ENCODE assay signal across 32 cellular contexts in genomic region chr12:1007276-1007675, GRCh38.
"Had no signal": no experiment of that assay in that cellular context is flagged by ENCODE, and none has a peak within 500 bp of the region (broad histone marks: within the 10 kb centered on the region; RNA-seq: fewer than 3 reads in every experiment).

No MANE protein-coding gene starts in this region.

- H3K27me3 Mint-ChIP-seq: activated B cell treated with CpG ODN at 0.5 μM for 24 hours; activated CD4-positive, alpha-beta memory T cell treated with anti-CD3 and anti-CD28 coated beads for 36 hours; activated CD4-positive, alpha-beta T cell treated with anti-CD3 and anti-CD28 coated beads, Interleukin-2, amount 10 ng/mL, durations not matched to agents 24 days and 14 days; activated CD8-positive, alpha-beta T cell treated with anti-CD3 and anti-CD28 coated beads for 36 hours; activated naive CD4-positive, alpha-beta T cell treated with anti-CD3 and anti-CD28 coated beads, Interleukin-2, amount 10 ng/mL, durations not matched to agents 7 days and 5 days; activated naive CD4-positive, alpha-beta T cell treated with anti-CD3 and anti-CD28 coated beads, Interleukin-2, amount 50 U/mL, for 24 hours; activated naive CD8-positive, alpha-beta T cell; activated naive CD8-positive, alpha-beta T cell treated with anti-CD3 and anti-CD28 coated beads, Interleukin-2, amount 10 ng/mL, durations not matched to agents 7 days and 5 days; activated naive CD8-positive, alpha-beta T cell treated with anti-CD3 and anti-CD28 coated beads, Interleukin-2, amount 50 U/mL, for 24 hours; brain had no signal

- H3K36me3 ChIP-seq: ascending aorta had no signal

- H3K27me3 ChIP-seq: ascending aorta had no signal

- H3K27ac ChIP-seq: ascending aorta, coronary artery, VCaP had no signal

- H3K27ac Mint-ChIP-seq: activated B cell treated with CpG ODN at 0.5 μM for 24 hours; activated CD4-positive, alpha-beta memory T cell treated with anti-CD3 and anti-CD28 coated beads for 36 hours; activated CD4-positive, alpha-beta T cell treated with anti-CD3 and anti-CD28 coated beads, Interleukin-2, amount 10 ng/mL, durations not matched to agents 24 days and 14 days; activated CD8-positive, alpha-beta T cell treated with anti-CD3 and anti-CD28 coated beads for 36 hours; activated naive CD4-positive, alpha-beta T cell treated with anti-CD3 and anti-CD28 coated beads, Interleukin-2, amount 10 ng/mL, durations not matched to agents 7 days and 5 days; activated naive CD4-positive, alpha-beta T cell treated with anti-CD3 and anti-CD28 coated beads, Interleukin-2, amount 50 U/mL, for 24 hours; activated naive CD8-positive, alpha-beta T cell; activated naive CD8-positive, alpha-beta T cell treated with anti-CD3 and anti-CD28 coated beads, Interleukin-2, amount 10 ng/mL, durations not matched to agents 7 days and 5 days; activated naive CD8-positive, alpha-beta T cell treated with anti-CD3 and anti-CD28 coated beads, Interleukin-2, amount 50 U/mL, for 24 hours; activated T-helper 2 cell treated with anti-CD3 and anti-CD28 coated beads, Interferon-gamma antibody, Interleukin-2, Interleukin-4, amounts not matched to agents 10 μg/mL and 5 μg/mL and 100 μg/mL, durations not matched to agents 14 hours and 24 hours and 36 hours; brain; T-helper 1 cell treated with Interleukin-12 subunit alpha and Interleukin-12 subunit beta and Interleukin-4 antibody, amounts not matched to agents 30 μg/mL and 1 μg/mL, for 36 hours; T-helper 2 cell treated with Interferon-gamma antibody and Interleukin-4, amounts not matched to agents 5 μg/mL and 100 μg/mL, for 36 hours had no signal

- H3K4me3 Mint-ChIP-seq: activated B cell treated with CpG ODN at 0.5 μM for 24 hours; activated CD4-positive, alpha-beta memory T cell treated with anti-CD3 and anti-CD28 coated beads for 36 hours; activated CD4-positive, alpha-beta T cell treated with anti-CD3 and anti-CD28 coated beads, Interleukin-2, amount 10 ng/mL, durations not matched to agents 24 days and 14 days; activated CD8-positive, alpha-beta T cell treated with anti-CD3 and anti-CD28 coated beads for 36 hours; activated naive CD4-positive, alpha-beta T cell treated with anti-CD3 and anti-CD28 coated beads, Interleukin-2, amount 10 ng/mL, durations not matched to agents 7 days and 5 days; activated naive CD4-positive, alpha-beta T cell treated with anti-CD3 and anti-CD28 coated beads, Interleukin-2, amount 50 U/mL, for 24 hours; activated naive CD8-positive, alpha-beta T cell; activated naive CD8-positive, alpha-beta T cell treated with anti-CD3 and anti-CD28 coated beads, Interleukin-2, amount 10 ng/mL, durations not matched to agents 7 days and 5 days; activated naive CD8-positive, alpha-beta T cell treated with anti-CD3 and anti-CD28 coated beads, Interleukin-2, amount 50 U/mL, for 24 hours; brain; T-helper 1 cell treated with Interleukin-12 subunit alpha and Interleukin-12 subunit beta and Interleukin-4 antibody, amounts not matched to agents 30 μg/mL and 1 μg/mL, for 36 hours; T-helper 2 cell treated with Interferon-gamma antibody and Interleukin-4, amounts not matched to agents 5 μg/mL and 100 μg/mL, for 36 hours had no signal

- H3K9me3 ChIP-seq: ascending aorta had no signal

- H3K4me3 ChIP-seq: ascending aorta, coronary artery had no signal

- DNase-seq: activated B cell treated with CpG ODN at 0.5 μM for 24 hours; activated CD4-positive, alpha-beta memory T cell treated with anti-CD3 and anti-CD28 coated beads for 36 hours; activated CD4-positive, alpha-beta T cell treated with anti-CD3 and anti-CD28 coated beads for 4 hours; activated CD4-positive, alpha-beta T cell treated with anti-CD3 and anti-CD28 coated beads, Interleukin-2, amount 10 ng/mL, durations not matched to agents 24 days and 14 days; activated CD4-positive, alpha-beta T cell treated with anti-CD3 and anti-CD28 coated beads, Interleukin-2, amount 50 U/mL, for 1 hour; activated CD4-positive, alpha-beta T cell treated with anti-CD3 and anti-CD28 coated beads, Interleukin-2, amount 50 U/mL, for 4 hours; activated CD4-positive, CD25-positive, alpha-beta regulatory T cell treated with anti-CD3 and anti-CD28 coated beads, Interleukin-2, amount 50 U/mL, for 72 hours; activated CD8-positive, alpha-beta memory T cell treated with anti-CD3 and anti-CD28 coated beads, Interleukin-2, amount 50 U/mL, for 4 hours; activated CD8-positive, alpha-beta T cell treated with anti-CD3 and anti-CD28 coated beads for 36 hours; activated effector memory CD4-positive, alpha-beta T cell treated with Interleukin-2 at 50 U/mL for 16 hours; activated gamma-delta T cell; activated naive CD4-positive, alpha-beta T cell treated with anti-CD3 and anti-CD28 coated beads, Interleukin-2, amount 10 ng/mL, durations not matched to agents 7 days and 5 days; activated naive CD4-positive, alpha-beta T cell treated with Interleukin-2 at 50 U/mL for 16 hours; activated naive CD8-positive, alpha-beta T cell treated with anti-CD3 and anti-CD28 coated beads, Interleukin-2, amount 10 ng/mL, durations not matched to agents 7 days and 5 days; activated naive CD8-positive, alpha-beta T cell treated with anti-CD3 and anti-CD28 coated beads, Interleukin-2, amount 50 U/mL, for 24 hours; activated T-cell treated with anti-CD3 and anti-CD28 coated beads for 4 hours; activated T-cell treated with anti-CD3 and anti-CD28 coated beads, Interleukin-2, amount 50 U/mL, for 1 hour; activated T-cell treated with anti-CD3 and anti-CD28 coated beads, Interleukin-2, amount 50 U/mL, for 48 hours; amygdala; anterior cingulate cortex; central memory CD4-positive, alpha-beta T cell; T-helper 2 cell; T-helper 9 cell had no signal

- H3K9me3 Mint-ChIP-seq: activated B cell treated with CpG ODN at 0.5 μM for 24 hours; activated CD4-positive, alpha-beta memory T cell treated with anti-CD3 and anti-CD28 coated beads for 36 hours; activated CD4-positive, alpha-beta T cell treated with anti-CD3 and anti-CD28 coated beads, Interleukin-2, amount 10 ng/mL, durations not matched to agents 24 days and 14 days; activated CD8-positive, alpha-beta T cell treated with anti-CD3 and anti-CD28 coated beads for 36 hours; activated naive CD4-positive, alpha-beta T cell treated with anti-CD3 and anti-CD28 coated beads, Interleukin-2, amount 10 ng/mL, durations not matched to agents 7 days and 5 days; activated naive CD4-positive, alpha-beta T cell treated with anti-CD3 and anti-CD28 coated beads, Interleukin-2, amount 50 U/mL, for 24 hours; activated naive CD8-positive, alpha-beta T cell treated with anti-CD3 and anti-CD28 coated beads, Interleukin-2, amount 10 ng/mL, durations not matched to agents 7 days and 5 days; activated naive CD8-positive, alpha-beta T cell treated with anti-CD3 and anti-CD28 coated beads, Interleukin-2, amount 50 U/mL, for 24 hours; activated T-helper 2 cell treated with anti-CD3 and anti-CD28 coated beads, Interferon-gamma antibody, Interleukin-2, Interleukin-4, amounts not matched to agents 10 μg/mL and 5 μg/mL and 100 μg/mL, durations not matched to agents 14 hours and 24 hours and 36 hours; brain; T-helper 1 cell treated with Interleukin-12 subunit alpha and Interleukin-12 subunit beta and Interleukin-4 antibody, amounts not matched to agents 30 μg/mL and 1 μg/mL, for 36 hours; T-helper 2 cell treated with Interferon-gamma antibody and Interleukin-4, amounts not matched to agents 5 μg/mL and 100 μg/mL, for 36 hours had no signal

- H3K36me3 Mint-ChIP-seq: activated naive CD4-positive, alpha-beta T cell treated with anti-CD3 and anti-CD28 coated beads, Interleukin-2, amount 50 U/mL, for 24 hours; activated naive CD8-positive, alpha-beta T cell treated with anti-CD3 and anti-CD28 coated beads, Interleukin-2, amount 10 ng/mL, durations not matched to agents 7 days and 5 days had no signal

- H3K4me1 Mint-ChIP-seq: activated B cell treated with CpG ODN at 0.5 μM for 24 hours; activated CD4-positive, alpha-beta T cell treated with anti-CD3 and anti-CD28 coated beads, Interleukin-2, amount 10 ng/mL, durations not matched to agents 24 days and 14 days; activated naive CD4-positive, alpha-beta T cell treated with anti-CD3 and anti-CD28 coated beads, Interleukin-2, amount 10 ng/mL, durations not matched to agents 7 days and 5 days; activated naive CD8-positive, alpha-beta T cell treated with anti-CD3 and anti-CD28 coated beads, Interleukin-2, amount 50 U/mL, for 24 hours had no signal

- ATAC-seq: activated CD8-positive, alpha-beta T cell treated with anti-CD3 and anti-CD28 coated beads for 36 hours; activated naive CD8-positive, alpha-beta T cell treated with anti-CD3 and anti-CD28 coated beads, Interleukin-2, amount 50 U/mL, for 24 hours had no signal
